8 cellular contexts compared by ENCODE assay signal in the genomic region with DNA sequence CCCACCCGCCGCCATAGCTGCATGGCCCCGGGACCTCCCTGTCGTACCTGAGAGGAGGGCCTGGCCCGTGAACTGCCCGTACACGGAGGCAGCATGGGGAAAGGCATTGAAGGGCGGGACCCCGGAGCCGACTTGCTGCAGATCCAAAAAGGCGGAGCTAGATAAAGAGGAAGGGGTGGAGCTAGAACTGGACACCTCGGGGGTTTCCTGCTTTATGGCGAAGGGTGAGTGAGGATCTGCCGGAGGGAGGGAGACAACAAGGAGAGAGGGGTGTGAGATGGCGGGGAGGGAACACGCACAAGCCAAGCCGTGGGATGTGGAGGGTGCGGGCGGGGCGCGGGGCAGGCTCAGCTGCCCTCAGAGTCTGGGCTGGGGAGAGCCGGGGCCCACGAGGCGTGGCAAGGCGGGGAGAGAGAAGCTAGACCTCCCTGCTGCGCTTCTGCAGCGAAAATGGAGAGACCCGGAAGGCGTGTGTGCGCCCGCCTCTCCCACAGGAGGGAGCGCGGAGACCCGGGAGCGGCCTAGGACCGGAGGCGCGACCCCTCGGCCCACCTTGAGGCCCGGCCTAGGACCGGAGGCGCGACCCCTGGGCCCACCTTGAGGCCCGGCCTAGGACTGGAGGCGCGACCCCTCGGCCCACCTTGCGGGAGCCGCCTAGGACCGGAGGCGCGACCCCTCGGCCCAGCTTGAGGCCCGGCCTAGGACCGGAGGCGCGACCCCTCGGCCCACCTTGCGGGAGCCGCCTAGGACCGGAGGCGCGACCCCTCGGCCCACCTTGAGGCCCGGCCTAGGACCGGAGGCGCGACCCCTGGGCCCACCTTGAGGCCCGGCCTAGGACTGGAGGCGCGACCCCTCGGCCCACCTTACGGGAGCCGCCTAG. TPM values are rescaled to one million over a fixed set of nuclear protein-coding genes. Genes with fewer than 3 reads are reported as not detected.
DNase-seq lines count a peak whose midpoint lies in the region; ATAC-seq and TF ChIP-seq lines count a peak whose summit lies in the region.
"Not testable (repeated sequence)": the region's sequence is repeated elsewhere in the genome, so short reads cannot be mapped to it uniquely, and the experiment has no call there.

No MANE protein-coding gene starts in this region.

- H3K9me3 Mint-ChIP-seq in GM23338, nephron: not testable (repeated sequence)

- not testable (repeated sequence) for H3K27me3 Mint-ChIP-seq in GM23338 (ENCODE audit: insufficient read depth, low read depth, poor library complexity); nephron (ENCODE audit: low read depth)

- peak; percentile 53 for DNase-seq in COLO668 (lab: John Stamatoyannopoulos, UW; ENCODE audit: unreplicated experiment)
- peak; percentile 83 for DNase-seq in GM23338 (ENCODE audit: low spot score)
- DNase-seq in NCI-H1092 treated with DMSO at 0.1 percent for 48 hours (lab: John Stamatoyannopoulos, UW): peak; percentile 72
- peak; percentile 65 for DNase-seq in UCSD-AML1 (lab: John Stamatoyannopoulos, UW; ENCODE audit: unreplicated experiment)
- peak; percentile 56 for DNase-seq in activated gamma-delta T cell treated with anti-CD3 and anti-CD28 coated beads, Interleukin-2, amount 50 U/mL, for 16 hours (ENCODE audit: low read depth)
- peak; percentile 67 to 72 for DNase-seq in fibroblast of lung (ENCODE audit: low read depth in 2 of 2)
- peak; percentile 28 to 42 for DNase-seq in stimulated activated CD8-positive, alpha-beta memory T cell treated with anti-CD3 and anti-CD28 coated beads, Interleukin-4, amount 100 ng/mL, for 4 hours (ENCODE audit: low read depth in 2 of 2, low spot score in 1 of 2)

- not testable (repeated sequence) for H3K4me1 ChIP-seq in GM23338 (ENCODE audit: insufficient read depth)
- peaks cover 17% of the 10 kb centered on the region for H3K4me1 ChIP-seq in fibroblast of lung (ENCODE audit: control insufficient read depth, extremely low read depth, insufficient read depth, low read length)

- H3K4me2 ChIP-seq in GM23338: peak overlapping the region; percentile 71
- H3K4me2 ChIP-seq in fibroblast of lung (ENCODE audit: extremely low read depth, insufficient read depth, low read length): not testable (repeated sequence)

- not testable (repeated sequence) for H3K36me3 ChIP-seq in GM23338 (ENCODE audit: insufficient read depth); fibroblast of lung (ENCODE audit: control insufficient read depth, insufficient read depth, low read length)

- TF ChIP-seq CTCF in GM23338 (conservative IDR thresholded peaks at IDR 0.05; ENCODE audit: low read depth in 2 of 2); fibroblast of lung (conservative IDR thresholded peaks at IDR 0.05 in 1 of 2, IDR thresholded peaks at IDR 0.05 in 1 of 2; ENCODE audit: low read depth in 1 of 2, low read length in 2 of 2); nephron (IDR thresholded peaks at IDR 0.05; ENCODE audit: unreplicated experiment in 3 of 3): not testable (repeated sequence)

- H3K4me3 ChIP-seq in GM23338 (peak overlapping the region; percentile 57), fibroblast of lung (replicated peaks in 1 of 4; ENCODE audit: control extremely low read depth in 1 of 4, insufficient read depth in 1 of 4, low read depth in 3 of 4, low read length in 4 of 4) (peak overlapping the region in 2 of 4 experiments; percentile 43 to 46)

- H4K20me1 ChIP-seq in GM23338 (replicated peaks; ENCODE audit: insufficient read depth); fibroblast of lung (ENCODE audit: control insufficient read depth, extremely low read depth, insufficient read depth, low read length): not testable (repeated sequence)

- H3F3A ChIP-seq in GM23338 (replicated peaks; ENCODE audit: low read depth): not testable (repeated sequence)

- H3K27ac ChIP-seq in GM23338 (ENCODE audit: low read depth): not testable (repeated sequence)
- H3K27ac ChIP-seq in fibroblast of lung (ENCODE audit: insufficient read depth, low read length): peak overlapping the region; percentile 26

- H3K4me3 Mint-ChIP-seq in GM23338: not testable (repeated sequence)
- peak overlapping the region in 2 of 3 experiments; percentile 59 to 61 for H3K4me3 Mint-ChIP-seq in nephron

- ATAC-seq in GM23338: not testable (repeated sequence)

- H3K9me2 ChIP-seq in GM23338 (ENCODE audit: insufficient read depth): not testable (repeated sequence)

- not testable (repeated sequence) for H3K27ac Mint-ChIP-seq in GM23338
- H3K27ac Mint-ChIP-seq in nephron: peak overlapping the region in 2 of 3 experiments; percentile 87 to 90

- H3K27me3 ChIP-seq in GM23338 (ENCODE audit: insufficient read depth); fibroblast of lung (ENCODE audit: control insufficient read depth, insufficient read depth, low read length): not testable (repeated sequence)

- H3K79me2 ChIP-seq in GM23338 (replicated peaks; ENCODE audit: insufficient read depth); fibroblast of lung (ENCODE audit: control insufficient read depth, insufficient read depth, low read length): not testable (repeated sequence)

- not testable (repeated sequence) for H3K36me3 Mint-ChIP-seq in GM23338 (ENCODE audit: low read depth)
- peaks cover 52% of the 10 kb centered on the region for H3K36me3 Mint-ChIP-seq in nephron (ENCODE audit: low read depth)

- H3K9ac ChIP-seq in fibroblast of lung (ENCODE audit: insufficient read depth, low read length): peak overlapping the region; percentile 40

- not testable (repeated sequence) for H3K4me1 Mint-ChIP-seq in GM23338
- H3K4me1 Mint-ChIP-seq in nephron: peaks cover 35% of the 10 kb centered on the region

- peak overlapping the region; percentile 85 for H2AFZ ChIP-seq in GM23338
- H2AFZ ChIP-seq in fibroblast of lung (ENCODE audit: low read length): not testable (repeated sequence)

- H3K9me3 ChIP-seq in fibroblast of lung (ENCODE audit: control insufficient read depth, insufficient read depth, low read depth, low read length): not testable (repeated sequence)

TF ChIP-seq in GM23338, 12 proteins besides CTCF, POLR2A, EP300 and RAD21:
- TF ChIP-seq POLR2AphosphoS5 (IDR thresholded peaks at IDR 0.05; ENCODE audit: low read depth): peak; percentile 72

RNA-seq across cellular contexts. Expression of gene PAX8, which starts 43.1 kb away (rescaled TPM):
- total RNA-seq in GM23338 (2014; rRNA removed; shearing (Covaris generic)): 0.16 and 0.21 TPM in 2 replicates
- polyA plus RNA-seq in GM23338 (2016; fragmentation: Nextera tagmentation; extraction: Ambion mirVana) (0.32 and 0.43 TPM in 2 replicates), fibroblast of lung (0.26 and 0.28 TPM in 2 replicates)
- total RNA-seq in fibroblast of lung: 0.50 and 0.51 TPM in 2 replicates
- polyA plus RNA-seq in fibroblast of lung (2012): 0.63 and 1.9 TPM in 2 replicates
- 0.52 and 2.3 TPM in 2 replicates for polyA minus RNA-seq in fibroblast of lung (ENCODE audit: low replicate concordance)
